Comparison of ENCODE assay signal across 17 cellular contexts in the genomic region with DNA sequence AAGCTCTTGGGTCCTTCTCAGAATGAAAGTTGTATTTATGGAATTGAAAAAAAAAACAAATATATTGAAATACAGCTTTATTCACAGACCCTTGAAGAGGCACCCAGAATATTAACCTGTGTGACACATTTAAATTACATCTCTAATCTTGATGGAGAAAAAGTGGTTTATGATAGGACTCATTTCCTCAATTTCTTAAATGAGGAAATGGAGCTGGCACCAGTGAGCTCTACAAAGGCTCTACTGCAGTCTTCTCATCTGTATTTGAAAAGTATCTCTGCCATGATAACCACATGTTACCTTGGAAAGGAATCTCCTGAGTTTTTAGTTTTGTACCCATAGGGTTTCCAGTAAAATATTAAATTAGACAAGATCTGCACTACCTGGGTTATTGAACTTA.
DNase-seq lines count a peak whose midpoint lies in the region; ATAC-seq, FAIRE-seq and TF ChIP-seq lines count a peak whose summit lies in the region.
"Had no signal": no experiment of that assay in that cellular context is flagged by ENCODE, and none has a peak within 500 bp of the region (broad histone marks: within the 10 kb centered on the region; RNA-seq: fewer than 3 reads in every experiment).

No MANE protein-coding gene starts in this region.

- in situ Hi-C loops in GM12878 (cut with MboI), result no loop called here

- TF ChIP-seq POLR2A in GM12878 (IDR thresholded peaks at IDR 0.05; ENCODE audit: low read depth, low read length), result no peak

- H2AFZ ChIP-seq in GM12878 (ENCODE audit: control insufficient read depth, low read depth, low read length), result no peak overlapping the region
- H2AFZ ChIP-seq: GM23338 had no signal

- peaks cover 63% of the 10 kb centered on the region for H3K4me1 Mint-ChIP-seq in HFFc6 (ENCODE audit: low read depth)
- H3K4me1 Mint-ChIP-seq: GM23338, H9 had no signal

- H4K20me1 ChIP-seq in DOHH2 (ENCODE audit: control insufficient read depth, insufficient read depth, low read depth, low read length), result no peaks in the 10 kb centered on the region
- no peaks in the 10 kb centered on the region for H4K20me1 ChIP-seq in GM12878 (ENCODE audit: control insufficient read depth, insufficient read depth)

- H3K9me3 ChIP-seq in DOHH2 (ENCODE audit: control insufficient read depth, insufficient read depth, low read length), result no peaks in the 10 kb centered on the region
- no peaks in the 10 kb centered on the region for H3K9me3 ChIP-seq in GM12878 (replicated peaks; ENCODE audit: control insufficient read depth, insufficient read depth, low read length)
- H3K9me3 ChIP-seq: A549, BE2C had no signal

- BruUV-seq in GM12878 (replicated peaks; lab: Mats Ljungman, UMichigan), result no TSS peak

- 0 out of 2 replicates have a peak overlapping the region, but pooled peaks have one; percentile 11 for H3K4me3 ChIP-seq in DOHH2 (ENCODE audit: low read length)
- H3K4me3 ChIP-seq in GM12878, result no peak overlapping the region
- H3K4me3 ChIP-seq: A549, GM23338 had no signal

- no peak overlapping the region for H3K4me3 Mint-ChIP-seq in HFFc6
- H3K4me3 Mint-ChIP-seq: CD8-positive, alpha-beta T cell; GM23338; H9 had no signal

- SMC1A ChIA-PET in GM12878 (lab: Charles Lee; ENCODE audit: uncharacterized antibody, unreplicated experiment), result interaction anchor here (0.6 to 1.7 kb wide), 3 partner anchors 34 to 54 kb away, joined by 3 to 6 read pairs (median 3); no protein-coding TSS in a partner anchor

- intact Hi-C loops in GM12878 (cut with micrococcal nuclease; ENCODE audit: unreplicated experiment), result no loop called here

- no peak for TF ChIP-seq EP300 in GM12878 (IDR thresholded peaks at IDR 0.05; ENCODE audit: borderline replicate concordance in 1 of 2, control insufficient read depth in 1 of 2, low read depth in 2 of 2, low read length in 2 of 2)

- no peaks in the 10 kb centered on the region; the same call in 1 of the 2 replicates for H3K36me3 Mint-ChIP-seq in HFFc6 (ENCODE audit: low read depth)
- H3K36me3 Mint-ChIP-seq: CD8-positive, alpha-beta T cell had no signal

- 0 out of 2 replicates have a peak overlapping the region, but pooled peaks have one; percentile 2 for H3K27ac ChIP-seq in DOHH2 (ENCODE audit: low read depth, low read length)
- no peak overlapping the region for H3K27ac ChIP-seq in GM12878 (ENCODE audit: control insufficient read depth, insufficient read depth)
- H3K27ac ChIP-seq: A549, C4-2B had no signal

- peak overlapping the region; percentile 48; the same call in 1 of the 2 replicates for H3K27ac Mint-ChIP-seq in HFFc6
- H3K27ac Mint-ChIP-seq: CD8-positive, alpha-beta T cell; GM23338; H9 had no signal

- no peak for TF ChIP-seq CTCF in DOHH2 (IDR thresholded peaks at IDR 0.05; ENCODE audit: low read depth, low read length, poor library complexity, severe bottlenecking)
- TF ChIP-seq CTCF in HFFc6 (IDR thresholded peaks at IDR 0.05), result no peak
- no peak for TF ChIP-seq CTCF in GM12878 (IDR thresholded peaks at IDR 0.05 in 2 of 3, conservative IDR thresholded peaks at IDR 0.05 in 1 of 3; ENCODE audit: control insufficient read depth in 2 of 3, extremely low read depth in 1 of 3, insufficient read depth in 1 of 3, low read depth in 3 of 3, low read length in 3 of 3)

- no peak for FAIRE-seq in GM12878 (lab: Jason Lieb, UNC)
- FAIRE-seq: A549, D721Med had no signal

- H3K79me2 ChIP-seq in DOHH2 (ENCODE audit: control insufficient read depth, low read length), result peaks cover 56% of the 10 kb centered on the region
- no peaks in the 10 kb centered on the region for H3K79me2 ChIP-seq in GM12878 (ENCODE audit: control insufficient read depth, insufficient read depth, low read length)

- POLR2A ChIA-PET in GM12878 (lab: Charles Lee), result no interaction called here

- H3K9me3 Mint-ChIP-seq in HFFc6, result peaks cover 7% of the 10 kb centered on the region

- H3K27me3 ChIP-seq in DOHH2 (ENCODE audit: control insufficient read depth, low read length) (no peaks in the 10 kb centered on the region), GM12878 (replicated peaks in 1 of 2; ENCODE audit: control insufficient read depth in 2 of 2, insufficient read depth in 2 of 2, low read length in 1 of 2) (no peaks in the 10 kb centered on the region)
- H3K27me3 ChIP-seq: BE2C had no signal

- peaks cover 5% of the 10 kb centered on the region; the same call in 1 of the 2 replicates for H3F3A ChIP-seq in DOHH2 (ENCODE audit: control insufficient read depth, insufficient read depth)

- ATAC-seq in GM12878, result no peak
- no peak for ATAC-seq in GM21737 (IDR thresholded peaks at IDR 0.05; ENCODE audit: unreplicated experiment)
- ATAC-seq: A549; CD8-positive, alpha-beta T cell; GM23338 had no signal

- TF ChIP-seq RAD21 in GM12878 (IDR thresholded peaks at IDR 0.05; ENCODE audit: insufficient read depth, low read depth, low read length), result no peak

- H3K4me1 ChIP-seq in DOHH2 (ENCODE audit: control insufficient read depth, low read length) (peaks cover 43% of the 10 kb centered on the region), GM12878 (ENCODE audit: control insufficient read depth, insufficient read depth, low read length) (no peaks in the 10 kb centered on the region)
- H3K4me1 ChIP-seq: BE2C had no signal

- no peaks in the 10 kb centered on the region for H3K9me2 ChIP-seq in DOHH2 (replicated peaks; ENCODE audit: control insufficient read depth, low read length)

- peak overlapping the region; percentile 40 for H3K4me2 ChIP-seq in DOHH2 (ENCODE audit: low read length)
- no peak overlapping the region for H3K4me2 ChIP-seq in GM12878 (ENCODE audit: control insufficient read depth, insufficient read depth)
- H3K4me2 ChIP-seq: A549, GM23338 had no signal

- CTCF ChIA-PET in GM12878 (lab: Yijun Ruan, JAX), result interaction anchor here (0.6 kb wide), 1 partner anchor 77 kb away, joined by 3 read pairs; no protein-coding TSS in a partner anchor

- no peak for DNase-seq in HFFc6
- DNase-seq in MV-4-11 (lab: John Stamatoyannopoulos, UW), result peak; percentile 70
- DNase-seq in GM12878 (ENCODE audit: low read depth, low spot score), result no peak
- DNase-seq in NCI-H748 treated with DMSO at 0.1 percent for 48 hours (lab: John Stamatoyannopoulos, UW), result no peak
- DNase-seq in central memory CD4-positive, alpha-beta T cell, result no peak
- DNase-seq: BE2C; CD8-positive, alpha-beta T cell; COR-L47; DND-41; H9; IMR-90 had no signal

- H3K36me3 ChIP-seq in DOHH2 (ENCODE audit: control insufficient read depth, low read length) (no peaks in the 10 kb centered on the region), GM12878 (ENCODE audit: control insufficient read depth in 2 of 2, insufficient read depth in 2 of 2, low read length in 1 of 2) (no peaks in the 10 kb centered on the region)
- H3K36me3 ChIP-seq: BE2C had no signal

- RAD21 ChIA-PET in GM12878 (lab: Charles Lee; ENCODE audit: unreplicated experiment), result no interaction called here

- peaks cover 2% of the 10 kb centered on the region; the same call in 1 of the 2 replicates for H3K27me3 Mint-ChIP-seq in HFFc6 (ENCODE audit: insufficient read depth)

- H3K9ac ChIP-seq in GM12878 (ENCODE audit: control insufficient read depth, insufficient read depth, low read length), result no peak overlapping the region

TF ChIP-seq in GM12878, 131 proteins besides CTCF, POLR2A, EP300 and RAD21:
- peak; percentile 44; the same call in 1 of the 2 replicates for TF ChIP-seq SPI1 (IDR thresholded peaks at IDR 0.05; ENCODE audit: borderline replicate concordance, insufficient read depth, low read depth, low read length)
- no peak for TF ChIP-seq EZH2 (IDR thresholded peaks at IDR 0.05; ENCODE audit: borderline replicate concordance, control insufficient read depth, low read depth, low read length)
